In genomic region chr14:74459289-74459946, GRCh38 we compare ENCODE assay signal across 7 cellular contexts. TPM values are rescaled to one million over a fixed set of nuclear protein-coding genes. Genes with fewer than 3 reads are reported as not detected.
A peak's percentile ranks its signal among the peaks of the same experiment; 100 is the strongest.
DNase-seq lines count a peak whose midpoint lies in the region; ATAC-seq and TF ChIP-seq lines count a peak whose summit lies in the region.

No MANE protein-coding gene starts in this region.

- no peak overlapping the region for H3K4me3 ChIP-seq in gastrocnemius medialis

- H3K27me3 ChIP-seq in gastrocnemius medialis, result no peaks in the 10 kb centered on the region

- peak; percentile 64 for DNase-seq in GM13976 (ENCODE audit: low spot score)
- peak; percentile 65 for DNase-seq in M059J (ENCODE audit: low read depth)
- peak; percentile 42 to 53 for DNase-seq in activated CD4-positive, alpha-beta T cell treated with anti-CD3 and anti-CD28 coated beads, Interleukin-2, amount 50 U/mL, for 48 hours
- peak; percentile 57 for DNase-seq in fibroblast of peridontal ligament (ENCODE audit: extremely low read depth)
- DNase-seq in gastrocnemius medialis, result peak in 1 of 2 donors; percentile 24
- DNase-seq in OCI-M2 (lab: John Stamatoyannopoulos, UW; ENCODE audit: unreplicated experiment), result no peak

- TF ChIP-seq CTCF in GM13976 (IDR thresholded peaks at IDR 0.05; ENCODE audit: borderline replicate concordance, control extremely low read depth, extremely low read depth, insufficient read depth, missing control alignments) (peak; percentile 42), gastrocnemius medialis (IDR thresholded peaks at IDR 0.05 in 4 of 5, conservative IDR thresholded peaks at IDR 0.05 in 1 of 5) (peak in 4 of 5 experiments; percentile 48 to 64 (median 54))

- no peaks in the 10 kb centered on the region for H3K36me3 ChIP-seq in gastrocnemius medialis

- no peak overlapping the region for H3K27ac ChIP-seq in gastrocnemius medialis

- ATAC-seq in gastrocnemius medialis (peak; percentile 56 to 70), HG03378 (IDR thresholded peaks at IDR 0.05; ENCODE audit: unreplicated experiment) (no peak)

- in situ Hi-C loops in GM13976 (cut with MboI; ENCODE audit: low sequenced_read_pairs, unreplicated experiment) (no loop called here), gastrocnemius medialis (cut with MboI; ENCODE audit: low sequenced_read_pairs in 4 of 4) (no loop called here)

- H3K4me1 ChIP-seq in gastrocnemius medialis, result no peaks in the 10 kb centered on the region

- no peaks in the 10 kb centered on the region for H3K9me3 ChIP-seq in gastrocnemius medialis

- intact Hi-C loops in gastrocnemius medialis (cut with DNase I; ENCODE audit: low total_unique reads), result no loop called here

- no peak for TF ChIP-seq POLR2A in gastrocnemius medialis (IDR thresholded peaks at IDR 0.05)

RNA-seq across cellular contexts. Expression of gene SYNDIG1L, which starts 33.4 kb away (rescaled TPM):
- not detected in 2 replicates for total RNA-seq in M059J (2014; rRNA removed; shearing (Covaris generic))
- total RNA-seq in gastrocnemius medialis, result not detected

RNA-seq across cellular contexts. Expression of gene NPC2, which starts 33.7 kb away (rescaled TPM):
- total RNA-seq in M059J (2014; rRNA removed; shearing (Covaris generic)), result 390 and 816 TPM in 2 replicates
- total RNA-seq in gastrocnemius medialis, result 100 to 1,000 TPM in 1 of 4 donors, 10 to 100 TPM in 3; 75.9 to 176 (median 92.9) TPM

RNA-seq across cellular contexts. Expression of gene ISCA2, which starts 34.1 kb away (rescaled TPM):
- 29.8 and 33.6 TPM in 2 replicates for total RNA-seq in M059J (2014; rRNA removed; shearing (Covaris generic))
- total RNA-seq in gastrocnemius medialis, result 10 to 100 TPM in 3 of 4 donors, 1 to 10 TPM in 1; 9.9 to 11.6 (median 11.4) TPM
